8 cellular contexts compared by ENCODE assay signal in the genomic region with DNA sequence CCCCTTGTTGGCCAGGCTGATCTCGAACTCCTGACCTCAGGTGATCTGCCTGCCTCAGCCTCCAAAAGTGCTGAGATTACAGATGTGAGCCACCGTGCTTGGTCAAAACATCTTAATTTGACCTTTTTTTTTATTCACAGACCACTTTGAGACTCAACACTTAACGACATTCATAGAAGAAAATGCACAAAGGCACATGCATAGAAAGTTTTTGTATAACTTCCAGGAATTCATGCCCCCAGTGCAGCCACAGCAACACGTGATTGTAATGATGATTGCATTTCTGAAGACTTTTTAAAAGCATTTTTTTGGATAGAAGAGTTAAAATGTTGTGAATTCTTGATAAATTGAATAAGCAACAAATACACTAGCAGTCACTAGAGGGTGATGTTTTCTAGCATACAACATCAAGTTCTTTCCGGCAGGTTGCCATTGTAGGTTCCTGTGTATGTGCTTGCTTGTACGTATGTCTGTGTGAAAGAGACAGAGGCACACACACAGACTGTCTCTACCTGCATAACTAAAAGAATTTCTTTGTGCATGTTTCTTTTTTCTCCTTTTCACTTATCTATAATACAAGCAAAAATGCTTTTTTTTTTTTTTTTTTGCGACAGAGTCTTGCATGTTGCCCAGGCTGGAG.
DNase-seq lines count a peak whose midpoint lies in the region; ATAC-seq and TF ChIP-seq lines count a peak whose summit lies in the region.
"Not testable (repeated sequence)": the region's sequence is repeated elsewhere in the genome, so short reads cannot be mapped to it uniquely, and the experiment has no call there.

No MANE protein-coding gene starts in this region.

- CTCF ChIA-PET in activated CD4-positive, alpha-beta memory T cell treated with anti-CD3 and anti-CD28 coated beads, Interleukin-2, amount 10 ng/mL, durations not matched to agents 7 days and 5 days (lab: Charles Lee): interaction anchor here (0.7 to 3.2 kb wide), 2 partner anchors 9 to 40 kb away, joined by 7 to 15 read pairs; no protein-coding TSS in a partner anchor

- H3K27ac ChIP-seq in thoracic aorta: not testable (repeated sequence)

- H3K27ac Mint-ChIP-seq in CD14-positive monocyte: peak overlapping the region in 6 of 7 donors; percentile 24 to 100 (median 81)
- peak overlapping the region; percentile 40 for H3K27ac Mint-ChIP-seq in activated CD4-positive, alpha-beta memory T cell treated with anti-CD3 and anti-CD28 coated beads, Interleukin-2, amount 10 ng/mL, durations not matched to agents 7 days and 5 days
- H3K27ac Mint-ChIP-seq in naive B cell: peak overlapping the region in 1 of 6 donors; percentile 29

- not testable (repeated sequence) for H3K27me3 Mint-ChIP-seq in CD14-positive monocyte (ENCODE audit: low read depth in 3 of 3); activated CD4-positive, alpha-beta memory T cell treated with anti-CD3 and anti-CD28 coated beads, Interleukin-2, amount 10 ng/mL, durations not matched to agents 7 days and 5 days; naive B cell

- H3K36me3 Mint-ChIP-seq in CD14-positive monocyte: peaks cover 35 to 45% of the 10 kb centered on the region in 2 donors
- not testable (repeated sequence) for H3K36me3 Mint-ChIP-seq in activated CD4-positive, alpha-beta memory T cell treated with anti-CD3 and anti-CD28 coated beads, Interleukin-2, amount 10 ng/mL, durations not matched to agents 7 days and 5 days (ENCODE audit: low read depth); naive B cell

- POLR2A ChIA-PET in activated CD4-positive, alpha-beta memory T cell treated with anti-CD3 and anti-CD28 coated beads, Interleukin-2, amount 10 ng/mL, durations not matched to agents 7 days and 5 days (lab: Charles Lee): not testable (repeated sequence)

- not testable (repeated sequence) for H3K4me3 Mint-ChIP-seq in CD14-positive monocyte; activated CD4-positive, alpha-beta memory T cell treated with anti-CD3 and anti-CD28 coated beads, Interleukin-2, amount 10 ng/mL, durations not matched to agents 7 days and 5 days; naive B cell

- H3K4me3 ChIP-seq in choroid plexus epithelial cell (ENCODE audit: low read depth, low read length); thoracic aorta: not testable (repeated sequence)

- H3K4me1 ChIP-seq in thoracic aorta (ENCODE audit: control insufficient read depth in 1 of 2, low read depth in 2 of 2): peaks cover 34 to 58% of the 10 kb centered on the region in 2 donors

- intact Hi-C loops in CD14-positive monocyte (cut with micrococcal nuclease): not testable (repeated sequence)

- peak; percentile 41 for TF ChIP-seq CTCF in CD14-positive monocyte (IDR thresholded peaks at IDR 0.05)
- TF ChIP-seq CTCF in choroid plexus epithelial cell (conservative IDR thresholded peaks at IDR 0.05; ENCODE audit: low read depth, low read length): peak; percentile 22
- TF ChIP-seq CTCF in thoracic aorta (IDR thresholded peaks at IDR 0.05): not testable (repeated sequence)

- H3K27me3 ChIP-seq in thoracic aorta (replicated peaks; ENCODE audit: insufficient read depth): not testable (repeated sequence)

- in situ Hi-C loops in KBM-7 (cut with MboI; ENCODE audit: low pct_unique_long_range_greater_than_20kb, low sequenced_read_pairs): loop anchor here (25.0 kb wide), 1 partner anchor 235 kb away; no protein-coding TSS in a partner anchor

- DNase-seq in CD14-positive monocyte (ENCODE audit: low spot score); activated CD4-positive, alpha-beta memory T cell treated with anti-CD3 and anti-CD28 coated beads, Interleukin-2, amount 10 ng/mL, durations not matched to agents 7 days and 5 days; naive B cell; thoracic aorta (ENCODE audit: low spot score): not testable (repeated sequence)
- DNase-seq in KBM-7 (peak; percentile 44), OCI-M1 (lab: John Stamatoyannopoulos, UW) (peak; percentile 57), choroid plexus epithelial cell (ENCODE audit: low read depth) (peak; percentile 85), foreskin melanocyte (peak; percentile 71)

- H3K4me1 Mint-ChIP-seq in CD14-positive monocyte: peaks cover 50% of the 10 kb centered on the region
- peaks cover 36% of the 10 kb centered on the region for H3K4me1 Mint-ChIP-seq in activated CD4-positive, alpha-beta memory T cell treated with anti-CD3 and anti-CD28 coated beads, Interleukin-2, amount 10 ng/mL, durations not matched to agents 7 days and 5 days
- H3K4me1 Mint-ChIP-seq in naive B cell: peaks cover 23 to 38% (median 36%) of the 10 kb centered on the region in 3 donors

- not testable (repeated sequence) for H3K36me3 ChIP-seq in thoracic aorta

- H3K9me3 Mint-ChIP-seq in CD14-positive monocyte; activated CD4-positive, alpha-beta memory T cell treated with anti-CD3 and anti-CD28 coated beads, Interleukin-2, amount 10 ng/mL, durations not matched to agents 7 days and 5 days; naive B cell: not testable (repeated sequence)

- H3K9me3 ChIP-seq in thoracic aorta: not testable (repeated sequence)

- ATAC-seq in naive B cell (ENCODE audit: low read depth in 2 of 2) (peak; percentile 64 to 76), thoracic aorta (ENCODE audit: insufficient number of reproducible peaks, low FRiP score, low read depth) (peak; percentile 57)
